ENCODE assay signal across 26 cellular contexts in genomic region chr6:142236686-142237085, GRCh38.
"Had no signal": no experiment of that assay in that cellular context is flagged by ENCODE, and none has a peak within 500 bp of the region (broad histone marks: within the 10 kb centered on the region; RNA-seq: fewer than 3 reads in every experiment).

No MANE protein-coding gene starts in this region.

- H3K4me3 ChIP-seq: cardiac muscle cell, MG63, Peyer's patch, SJCRH30 had no signal

- H3K27ac ChIP-seq: brain microvascular endothelial cell, cardiac muscle cell, Peyer's patch, RWPE1, SJCRH30, VCaP had no signal

- H3K9me3 ChIP-seq: MG63, Peyer's patch, SJCRH30 had no signal

- ATAC-seq: activated T-cell treated with anti-CD3 and anti-CD28 coated beads, Interleukin-2, amount 50 U/mL, for 4 hours had no signal

- H3K4me1 ChIP-seq: Peyer's patch, SJCRH30 had no signal

- H3K36me3 ChIP-seq: brain microvascular endothelial cell, cardiac muscle cell, MG63, Peyer's patch, SJCRH30 had no signal

- H3K27me3 ChIP-seq: brain microvascular endothelial cell, cardiac muscle cell, MG63, Peyer's patch, SJCRH30 had no signal

- DNase-seq: activated CD4-positive, alpha-beta memory T cell treated with anti-CD3 and anti-CD28 coated beads for 36 hours; activated CD4-positive, alpha-beta T cell treated with anti-CD3 and anti-CD28 coated beads, Interleukin-2, amount 10 ng/mL, durations not matched to agents 7 days and 5 days; activated CD4-positive, CD25-positive, alpha-beta regulatory T cell; activated CD8-positive, alpha-beta memory T cell treated with anti-CD3 and anti-CD28 coated beads for 24 hours; activated gamma-delta T cell; activated naive CD4-positive, alpha-beta T cell treated with anti-CD3 and anti-CD28 coated beads for 36 hours; activated T-cell treated with anti-CD3 and anti-CD28 coated beads, Interleukin-2, amount 50 U/mL, for 4 hours; brain microvascular endothelial cell; KG1; MG63; MV-4-11; NCI-H1092 treated with DMSO at 0.1 percent for 48 hours; NCI-H1417 treated with DMSO at 0.1 percent for 48 hours; NCI-H1694; NCI-H2029; NCI-H2107; NCI-H226; NCI-H526 treated with DMSO at 0.1 percent for 48 hours; NCI-H82; Peyer's patch; Right ventricle myocardium superior; SJCRH30; T-helper 1 cell had no signal
